ENCODE assay signal across 33 cellular contexts in the genomic region with DNA sequence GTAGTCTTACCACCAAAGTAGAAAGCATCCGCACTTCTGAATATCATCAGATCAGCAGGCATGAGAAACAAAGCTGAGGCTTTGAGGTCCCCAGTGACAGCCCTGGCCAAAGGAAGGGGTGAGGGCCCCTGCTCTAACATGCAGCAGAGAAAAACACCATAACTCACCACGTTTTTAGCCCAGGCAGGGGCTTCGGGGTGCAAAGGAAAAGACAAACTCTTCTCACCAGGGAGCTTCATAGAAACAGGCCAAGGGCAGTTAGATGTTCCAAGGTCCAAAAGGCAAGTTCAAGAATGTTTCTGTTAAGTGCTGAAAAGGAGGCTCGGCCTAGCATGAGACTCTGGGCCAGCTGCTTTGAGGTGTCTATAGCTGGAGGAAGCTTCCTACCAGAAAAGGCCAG.
"Had no signal": no experiment of that assay in that cellular context is flagged by ENCODE, and none has a peak within 500 bp of the region (broad histone marks: within the 10 kb centered on the region; RNA-seq: fewer than 3 reads in every experiment).

No MANE protein-coding gene starts in this region.

- FAIRE-seq: astrocyte, endometrium, endothelial cell of umbilical vein, frontal cortex had no signal

- H3K27me3 ChIP-seq: brain microvascular endothelial cell, colonic mucosa had no signal

- ATAC-seq: activated CD4-positive, CD25-positive, alpha-beta regulatory T cell treated with anti-CD3 and anti-CD28 coated beads, Interleukin-2, amount 50 U/mL, for 24 hours; activated naive CD4-positive, alpha-beta T cell treated with anti-CD3 and anti-CD28 coated beads, Interleukin-2, amount 50 U/mL, for 72 hours; activated T-cell treated with anti-CD3 and anti-CD28 coated beads, Interleukin-2, amount 50 U/mL, for 72 hours; T-cell had no signal

- H3K27ac ChIP-seq: brain microvascular endothelial cell, colonic mucosa, epithelial cell of prostate, WERI-Rb-1 had no signal

- H3K9me3 Mint-ChIP-seq: activated B cell treated with CpG ODN at 0.5 μM for 24 hours; activated CD4-positive, alpha-beta memory T cell treated with anti-CD3 and anti-CD28 coated beads, Interleukin-2, amount 10 ng/mL, durations not matched to agents 7 days and 5 days; activated naive CD4-positive, alpha-beta T cell treated with anti-CD3 and anti-CD28 coated beads, Interleukin-2, amount 10 ng/mL, durations not matched to agents 7 days and 5 days; activated T-cell treated with anti-CD3 and anti-CD28 coated beads, Interleukin-2, amount 50 U/mL, for 24 hours; T-cell; T-helper 1 cell treated with Interleukin-12 subunit alpha and Interleukin-12 subunit beta and Interleukin-4 antibody, amounts not matched to agents 30 μg/mL and 1 μg/mL, for 36 hours had no signal

- H3K27ac Mint-ChIP-seq: activated B cell treated with CpG ODN at 0.5 μM for 24 hours; activated CD4-positive, alpha-beta memory T cell treated with anti-CD3 and anti-CD28 coated beads, Interleukin-2, amount 10 ng/mL, durations not matched to agents 7 days and 5 days; activated naive CD4-positive, alpha-beta T cell treated with anti-CD3 and anti-CD28 coated beads, Interleukin-2, amount 10 ng/mL, durations not matched to agents 7 days and 5 days; activated naive CD4-positive, alpha-beta T cell treated with anti-CD3 and anti-CD28 coated beads, Interleukin-2, amount 50 U/mL, for 72 hours; activated naive CD8-positive, alpha-beta T cell treated with anti-CD3 and anti-CD28 coated beads, Interleukin-2, amount 10 ng/mL, durations not matched to agents 7 days and 5 days; activated T-cell treated with anti-CD3 and anti-CD28 coated beads, Interleukin-2, amount 50 U/mL, for 24 hours; activated T-cell treated with anti-CD3 and anti-CD28 coated beads, Interleukin-2, amount 50 U/mL, for 72 hours; T-cell; T-helper 1 cell treated with Interleukin-12 subunit alpha and Interleukin-12 subunit beta and Interleukin-4 antibody, amounts not matched to agents 30 μg/mL and 1 μg/mL, for 36 hours; T-helper 2 cell treated with Interferon-gamma antibody and Interleukin-4, amounts not matched to agents 5 μg/mL and 100 μg/mL, for 36 hours had no signal

- H3K4me3 ChIP-seq: colonic mucosa had no signal

- H3K4me1 Mint-ChIP-seq: activated B cell treated with CpG ODN at 0.5 μM for 24 hours; activated CD4-positive, alpha-beta memory T cell treated with anti-CD3 and anti-CD28 coated beads, Interleukin-2, amount 10 ng/mL, durations not matched to agents 7 days and 5 days; activated naive CD4-positive, alpha-beta T cell treated with anti-CD3 and anti-CD28 coated beads, Interleukin-2, amount 10 ng/mL, durations not matched to agents 7 days and 5 days; activated naive CD8-positive, alpha-beta T cell treated with anti-CD3 and anti-CD28 coated beads, Interleukin-2, amount 10 ng/mL, durations not matched to agents 7 days and 5 days; T-cell had no signal

- H3K36me3 Mint-ChIP-seq: activated naive CD4-positive, alpha-beta T cell treated with anti-CD3 and anti-CD28 coated beads, Interleukin-2, amount 10 ng/mL, durations not matched to agents 7 days and 5 days; activated naive CD4-positive, alpha-beta T cell treated with anti-CD3 and anti-CD28 coated beads, Interleukin-2, amount 50 U/mL, for 72 hours; activated naive CD8-positive, alpha-beta T cell treated with anti-CD3 and anti-CD28 coated beads, Interleukin-2, amount 10 ng/mL, durations not matched to agents 7 days and 5 days; T-cell had no signal

- H3K36me3 ChIP-seq: brain microvascular endothelial cell, colonic mucosa, WERI-Rb-1 had no signal

- H3K4me1 ChIP-seq: colonic mucosa had no signal

- H3K27me3 Mint-ChIP-seq: activated B cell treated with CpG ODN at 0.5 μM for 24 hours; activated CD4-positive, alpha-beta memory T cell treated with anti-CD3 and anti-CD28 coated beads, Interleukin-2, amount 10 ng/mL, durations not matched to agents 7 days and 5 days; activated T-cell treated with anti-CD3 and anti-CD28 coated beads, Interleukin-2, amount 50 U/mL, for 24 hours; T-cell had no signal

- DNase-seq: activated B cell treated with CpG ODN at 0.5 μM for 24 hours; activated CD4-positive, alpha-beta memory T cell treated with anti-CD3 and anti-CD28 coated beads, Interleukin-2, amount 10 ng/mL, durations not matched to agents 7 days and 5 days; activated CD4-positive, alpha-beta T cell treated with anti-CD3 and anti-CD28 coated beads for 48 hours; activated CD4-positive, alpha-beta T cell treated with anti-CD3 and anti-CD28 coated beads, Interleukin-2, amount 50 U/mL, for 4 hours; activated CD8-positive, alpha-beta memory T cell treated with anti-CD3 and anti-CD28 coated beads, Interleukin-2, amount 50 U/mL, for 48 hours; activated gamma-delta T cell; activated naive CD4-positive, alpha-beta T cell; activated naive CD4-positive, alpha-beta T cell treated with anti-CD3 and anti-CD28 coated beads, Interleukin-2, amount 10 ng/mL, durations not matched to agents 7 days and 5 days; activated naive CD8-positive, alpha-beta T cell treated with anti-CD3 and anti-CD28 coated beads, Interleukin-2, amount 10 ng/mL, durations not matched to agents 7 days and 5 days; activated T-cell treated with anti-CD3 and anti-CD28 coated beads for 4 hours; activated T-cell treated with anti-CD3 and anti-CD28 coated beads, Interleukin-2, amount 50 U/mL, for 24 hours; activated T-cell treated with anti-CD3 and anti-CD28 coated beads, Interleukin-2, amount 50 U/mL, for 72 hours; amniotic stem cell; anterior cingulate cortex; brain microvascular endothelial cell; caudate nucleus; colonic mucosa; effector CD8-positive, alpha-beta T cell; foreskin fibroblast; head of caudate nucleus; SW 1271; T-cell; T1000; WERI-Rb-1 had no signal

- H3K4me3 Mint-ChIP-seq: activated B cell treated with CpG ODN at 0.5 μM for 24 hours; activated CD4-positive, alpha-beta memory T cell treated with anti-CD3 and anti-CD28 coated beads, Interleukin-2, amount 10 ng/mL, durations not matched to agents 7 days and 5 days; activated naive CD4-positive, alpha-beta T cell treated with anti-CD3 and anti-CD28 coated beads, Interleukin-2, amount 10 ng/mL, durations not matched to agents 7 days and 5 days; activated naive CD8-positive, alpha-beta T cell treated with anti-CD3 and anti-CD28 coated beads, Interleukin-2, amount 10 ng/mL, durations not matched to agents 7 days and 5 days; activated T-cell treated with anti-CD3 and anti-CD28 coated beads, Interleukin-2, amount 50 U/mL, for 24 hours; activated T-cell treated with anti-CD3 and anti-CD28 coated beads, Interleukin-2, amount 50 U/mL, for 72 hours; T-cell; T-helper 1 cell treated with Interleukin-12 subunit alpha and Interleukin-12 subunit beta and Interleukin-4 antibody, amounts not matched to agents 30 μg/mL and 1 μg/mL, for 36 hours; T-helper 2 cell treated with Interferon-gamma antibody and Interleukin-4, amounts not matched to agents 5 μg/mL and 100 μg/mL, for 36 hours had no signal

- H3K9me3 ChIP-seq: colonic mucosa had no signal
